9 cellular contexts compared by ENCODE assay signal in the genomic region with DNA sequence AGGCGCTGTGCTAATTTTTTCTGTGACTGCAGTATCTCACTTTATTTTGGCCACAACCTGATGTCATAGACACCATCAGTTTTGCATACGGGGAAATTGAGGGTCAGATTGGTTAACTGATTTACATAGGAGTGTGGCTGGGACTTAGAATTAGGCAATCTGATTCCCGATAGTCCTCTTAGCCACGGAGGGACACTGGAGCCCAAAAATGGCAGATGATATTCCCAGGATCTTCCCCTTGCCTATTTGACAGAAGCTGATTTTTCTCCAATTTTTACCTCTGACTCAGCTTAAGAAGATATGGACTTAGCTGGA. TPM values are rescaled to one million over a fixed set of nuclear protein-coding genes. Genes with fewer than 3 reads are reported as not detected.
A peak's percentile ranks its signal among the peaks of the same experiment; 100 is the strongest.
DNase-seq lines count a peak whose midpoint lies in the region; ATAC-seq and TF ChIP-seq lines count a peak whose summit lies in the region.
"Had no signal": no experiment of that assay in that cellular context is flagged by ENCODE, and none has a peak within 500 bp of the region (broad histone marks: within the 10 kb centered on the region; RNA-seq: fewer than 3 reads in every experiment).

No MANE protein-coding gene starts in this region.

- H3K27me3 ChIP-seq in SJSA1 (replicated peaks) (no peaks in the 10 kb centered on the region), gastrocnemius medialis (no peaks in the 10 kb centered on the region)

- intact Hi-C loops in gastrocnemius medialis (cut with DNase I; ENCODE audit: low total_unique reads), result loop anchor here (2.0 kb wide), 1 partner anchor 39 kb away; no protein-coding TSS in a partner anchor

- peak overlapping the region; percentile 0 for H3K27ac Mint-ChIP-seq in activated naive CD4-positive, alpha-beta T cell treated with anti-CD3 and anti-CD28 coated beads, Interleukin-2, amount 10 ng/mL, durations not matched to agents 7 days and 5 days

- H3K4me3 ChIP-seq in SJSA1, result peak overlapping the region; percentile 89
- peak overlapping the region; percentile 77 for H3K4me3 ChIP-seq in fibroblast of pulmonary artery (replicated peaks; ENCODE audit: low read depth, low read length)
- H3K4me3 ChIP-seq in gastrocnemius medialis, result peak overlapping the region; percentile 83 to 95 (median 90)

- H3K27ac ChIP-seq in SJSA1 (no peak overlapping the region), gastrocnemius medialis (peak overlapping the region; percentile 86 to 93 (median 92))
- H3K27ac ChIP-seq: epithelial cell of prostate had no signal

- H3K9me3 ChIP-seq in SJSA1 (replicated peaks) (no peaks in the 10 kb centered on the region; the same call in 1 of the 2 replicates), gastrocnemius medialis (no peaks in the 10 kb centered on the region)

- DNase-seq in activated naive CD4-positive, alpha-beta T cell treated with anti-CD3 and anti-CD28 coated beads, Interleukin-2, amount 10 ng/mL, durations not matched to agents 7 days and 5 days, result no peak
- DNase-seq in activated naive CD4-positive, alpha-beta T cell treated with Interleukin-2 at 50 U/mL for 16 hours, result no peak
- DNase-seq in SJSA1 (ENCODE audit: low read depth in 1 of 2, low spot score in 2 of 2) (no peak), fibroblast of pulmonary artery (ENCODE audit: low read depth) (peak; percentile 32), gastrocnemius medialis (no peak), 8988T (no peak), NCI-H1694 treated with DMSO at 0.1 percent for 48 hours (lab: John Stamatoyannopoulos, UW) (no peak), NCI-H2196 (lab: John Stamatoyannopoulos, UW; ENCODE audit: unreplicated experiment) (no peak)

- peaks cover 48% of the 10 kb centered on the region for H3K4me1 Mint-ChIP-seq in activated naive CD4-positive, alpha-beta T cell treated with anti-CD3 and anti-CD28 coated beads, Interleukin-2, amount 10 ng/mL, durations not matched to agents 7 days and 5 days

- CTCF ChIA-PET in activated naive CD4-positive, alpha-beta T cell treated with anti-CD3 and anti-CD28 coated beads, Interleukin-2, amount 10 ng/mL, durations not matched to agents 7 days and 5 days (lab: Charles Lee), result interaction anchor here (1.7 kb wide), 1 partner anchor 18 kb away, joined by 4 read pairs; no protein-coding TSS in a partner anchor

- H3K36me3 Mint-ChIP-seq in activated naive CD4-positive, alpha-beta T cell treated with anti-CD3 and anti-CD28 coated beads, Interleukin-2, amount 10 ng/mL, durations not matched to agents 7 days and 5 days, result peaks cover 4% of the 10 kb centered on the region

- H3K4me1 ChIP-seq in SJSA1 (replicated peaks) (peaks cover 29% of the 10 kb centered on the region), gastrocnemius medialis (peaks cover 37 to 44% of the 10 kb centered on the region in 2 donors)

- peaks cover 8% of the 10 kb centered on the region for H3K36me3 ChIP-seq in SJSA1
- H3K36me3 ChIP-seq in gastrocnemius medialis, result no peaks in the 10 kb centered on the region

- ATAC-seq in gastrocnemius medialis, result no peak

- no peaks in the 10 kb centered on the region for H3K9me3 Mint-ChIP-seq in activated naive CD4-positive, alpha-beta T cell treated with anti-CD3 and anti-CD28 coated beads, Interleukin-2, amount 10 ng/mL, durations not matched to agents 7 days and 5 days

- TF ChIP-seq CTCF in fibroblast of pulmonary artery (IDR thresholded peaks at IDR 0.05; ENCODE audit: low read length, missing control alignments) (no peak), gastrocnemius medialis (IDR thresholded peaks at IDR 0.05 in 4 of 5, conservative IDR thresholded peaks at IDR 0.05 in 1 of 5) (no peak)

- in situ Hi-C loops in gastrocnemius medialis (cut with MboI; ENCODE audit: low sequenced_read_pairs in 4 of 4), result no loop called here

- H3K4me3 Mint-ChIP-seq in activated naive CD4-positive, alpha-beta T cell treated with anti-CD3 and anti-CD28 coated beads, Interleukin-2, amount 10 ng/mL, durations not matched to agents 7 days and 5 days, result peak overlapping the region; percentile 69

- H3K27me3 Mint-ChIP-seq in activated naive CD4-positive, alpha-beta T cell treated with anti-CD3 and anti-CD28 coated beads, Interleukin-2, amount 10 ng/mL, durations not matched to agents 7 days and 5 days, result peaks cover 7% of the 10 kb centered on the region

- TF ChIP-seq POLR2A in gastrocnemius medialis (IDR thresholded peaks at IDR 0.05), result no peak

RNA-seq across cellular contexts. Expression of a gene that starts 1.3 kb away (rescaled TPM):
- total RNA-seq in SJSA1 (2014; rRNA removed; shearing (Covaris generic)), result 35.1 and 43.6 TPM in 2 replicates
- total RNA-seq in gastrocnemius medialis, result 10 to 100 TPM; 20.8 to 32.4 (median 28.0) TPM

RNA-seq across cellular contexts. Expression of a gene that starts 46.2 kb away (rescaled TPM):
- total RNA-seq in SJSA1 (2014; rRNA removed; shearing (Covaris generic)), result not detected in 2 replicates
- total RNA-seq in gastrocnemius medialis, result under 1 TPM in 1 of 4 donors, not detected in 3; 0.68 TPM
